ENCODE assay signal across 8 cellular contexts in genomic region chr10:73998623-73999622, GRCh38. TPM values are rescaled to one million over a fixed set of nuclear protein-coding genes. Genes with fewer than 3 reads are reported as not detected.
A peak's percentile ranks its signal among the peaks of the same experiment; 100 is the strongest.
DNase-seq lines count a peak whose midpoint lies in the region; ATAC-seq and TF ChIP-seq lines count a peak whose summit lies in the region.

No MANE protein-coding gene starts in this region.

- H3K27ac ChIP-seq in Karpas-422 (ENCODE audit: low read length) = peak overlapping the region; percentile 60
- peak overlapping the region; percentile 82 for H3K27ac ChIP-seq in mesodermal cell (ENCODE audit: low read depth, low read length, severe bottlenecking)
- H3K27ac ChIP-seq in thymus (ENCODE audit: low read depth) = peak overlapping the region; percentile 15

- H3K9me3 ChIP-seq in Karpas-422 (ENCODE audit: low read length) = no peaks in the 10 kb centered on the region
- H3K9me3 ChIP-seq in mesodermal cell (ENCODE audit: control insufficient read depth, low read length) = no peaks in the 10 kb centered on the region
- H3K9me3 ChIP-seq in thymus (ENCODE audit: control insufficient read depth) = no peaks in the 10 kb centered on the region

- TF ChIP-seq CTCF in epithelial cell of esophagus (IDR thresholded peaks at IDR 0.05; ENCODE audit: insufficient read depth, low read depth, low read length, missing control alignments) = peak; percentile 52

- H4K20me1 ChIP-seq in Karpas-422 (ENCODE audit: insufficient read depth, low read depth, low read length) = no peaks in the 10 kb centered on the region

- DNase-seq in ELF-1 (ENCODE audit: low read depth, low spot score) (peak; percentile 85), Karpas-422 (peak; percentile 59), epithelial cell of esophagus (ENCODE audit: low read depth) (peak; percentile 74), SIG-M5 treated with dmso at 0.1 percent for 504 hours (lab: John Stamatoyannopoulos, UW; ENCODE audit: unreplicated experiment) (no peak)
- peak; percentile 24 to 33 for DNase-seq in activated CD4-positive, alpha-beta T cell treated with anti-CD3 and anti-CD28 coated beads, Interleukin-2, amount 50 U/mL, for 48 hours

- H3K9me2 ChIP-seq in Karpas-422 (replicated peaks; ENCODE audit: insufficient read depth, low read length) = no peaks in the 10 kb centered on the region

- WGBS in mesodermal cell (ENCODE audit: insufficient coverage in 2 of 2), 2 experiments = 1% methylated on average over 27 to 29 of the region's 36 CpGs
- 20% methylated on average over 36 of the region's 36 CpGs for WGBS in thymus

- no peak for ATAC-seq in GM18870 (IDR thresholded peaks at IDR 0.05; ENCODE audit: unreplicated experiment)

- H2AFZ ChIP-seq in Karpas-422 (ENCODE audit: low read length) = no peak overlapping the region

- H3K36me3 ChIP-seq in Karpas-422 (ENCODE audit: insufficient read depth, low read length) = no peaks in the 10 kb centered on the region
- peaks cover 26% of the 10 kb centered on the region for H3K36me3 ChIP-seq in mesodermal cell (ENCODE audit: control insufficient read depth, insufficient read depth, low read length)
- H3K36me3 ChIP-seq in thymus (ENCODE audit: control insufficient read depth, insufficient read depth) = no peaks in the 10 kb centered on the region

- peak overlapping the region; percentile 96 for H3K4me2 ChIP-seq in Karpas-422 (ENCODE audit: low read depth, low read length, poor library complexity, severe bottlenecking)

- H3K27me3 ChIP-seq in Karpas-422 (ENCODE audit: low read length) = no peaks in the 10 kb centered on the region
- H3K27me3 ChIP-seq in thymus (ENCODE audit: control insufficient read depth, insufficient read depth) = peaks cover 4% of the 10 kb centered on the region

- peaks cover 58% of the 10 kb centered on the region for H3K79me2 ChIP-seq in Karpas-422 (ENCODE audit: low read length)

- H3K4me1 ChIP-seq in Karpas-422 (ENCODE audit: low read length) = peaks cover 54% of the 10 kb centered on the region
- peaks cover 17% of the 10 kb centered on the region for H3K4me1 ChIP-seq in mesodermal cell (ENCODE audit: control insufficient read depth, insufficient read depth, low read length, poor library complexity, severe bottlenecking)
- H3K4me1 ChIP-seq in thymus (ENCODE audit: control insufficient read depth, insufficient read depth, low read length) = no peaks in the 10 kb centered on the region

- peak overlapping the region; percentile 99 for H3K4me3 ChIP-seq in Karpas-422 (ENCODE audit: low read length)
- H3K4me3 ChIP-seq in epithelial cell of esophagus (ENCODE audit: low read length) = peak overlapping the region; percentile 80
- H3K4me3 ChIP-seq in mesodermal cell (ENCODE audit: extremely low read depth, insufficient read depth, low read length, poor library complexity, severe bottlenecking) = peak overlapping the region; percentile 96
- peak overlapping the region; percentile 69 for H3K4me3 ChIP-seq in thymus (ENCODE audit: low read length)

- peak overlapping the region; percentile 91 for H3K9ac ChIP-seq in Karpas-422 (ENCODE audit: low read length)

RNA-seq across cellular contexts. Expression of gene VCL, which starts 1.0 kb away (rescaled TPM):
- total RNA-seq in Karpas-422 (2014; rRNA removed; shearing (Covaris generic); ENCODE audit: low replicate concordance) = 37.6 and 50.5 TPM in 2 replicates
- polyA plus RNA-seq in mesodermal cell (2013, experiment 1 of 2) = 177 TPM
- polyA plus RNA-seq in mesodermal cell (2013, experiment 2 of 2) = 162 TPM
- polyA plus RNA-seq in thymus = 15.4 TPM

Comparison
In these comparisons a context has a peak if more than half of its experiments do, and no peak if none do; other contexts are left out.
1. H3K27ac ChIP-seq: peak in every context shown above with its lines; median percentile 82 in mesodermal cell; 60 in Karpas-422; 15 in thymus.